In the genomic region with DNA sequence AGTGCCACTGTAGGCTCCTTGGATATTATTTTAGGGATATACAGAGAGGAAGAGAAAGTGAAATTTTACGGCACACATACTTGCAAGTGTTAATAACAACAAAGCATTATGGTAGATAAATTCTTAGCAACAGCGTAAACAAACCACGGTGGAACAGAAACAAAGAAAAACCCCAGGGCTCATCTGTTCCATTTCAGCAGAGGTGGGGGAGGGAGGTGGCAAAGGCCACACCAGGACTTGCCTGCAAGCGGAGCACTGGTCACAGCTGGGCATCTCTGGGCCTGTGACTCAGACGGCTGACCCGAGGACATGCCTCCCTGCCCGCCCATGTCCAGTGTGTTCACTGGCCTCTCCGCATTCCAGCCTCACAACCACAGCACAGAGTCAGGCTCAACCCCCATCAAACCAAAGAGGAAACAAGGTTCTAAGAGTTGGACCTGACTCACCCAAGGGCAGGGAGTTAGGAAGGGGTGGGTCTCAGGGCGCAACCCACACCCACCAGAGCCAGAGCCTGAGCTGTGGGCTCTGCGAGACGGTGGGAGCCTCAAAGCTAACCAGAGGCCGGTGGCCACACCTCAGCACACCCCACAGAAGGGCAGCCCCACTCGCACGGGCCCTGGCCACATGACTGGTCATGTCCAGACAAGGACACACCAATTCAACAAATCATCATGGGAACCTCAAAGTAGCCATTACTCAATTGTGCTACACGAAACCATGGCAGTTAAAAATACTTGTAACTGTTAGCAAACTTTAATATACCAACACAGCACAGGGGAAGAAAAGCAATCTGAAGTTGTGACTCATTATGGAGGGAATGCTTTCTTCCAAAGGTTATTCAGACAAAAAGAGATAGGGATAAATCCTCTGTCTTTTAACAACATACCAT, we compare ENCODE assay signal across 8 cellular contexts. TPM values are rescaled to one million over a fixed set of nuclear protein-coding genes. Genes with fewer than 3 reads are reported as not detected.
DNase-seq lines count a peak whose midpoint lies in the region; ATAC-seq and TF ChIP-seq lines count a peak whose summit lies in the region.

No MANE protein-coding gene starts in this region.

- peak overlapping the region; percentile 96 for H3K27ac ChIP-seq in left ventricle myocardium inferior (replicated peaks)

- H3K27me3 ChIP-seq in adipocyte (replicated peaks; ENCODE audit: control insufficient read depth, insufficient read depth, low read length) (no peaks in the 10 kb centered on the region), left ventricle myocardium inferior (ENCODE audit: low read depth) (no peaks in the 10 kb centered on the region)

- TF ChIP-seq CTCF in left ventricle myocardium inferior (IDR thresholded peaks at IDR 0.05; ENCODE audit: borderline replicate concordance): no peak

- DNase-seq in COLO668 (lab: John Stamatoyannopoulos, UW; ENCODE audit: unreplicated experiment) (peak; percentile 58), SW480 (ENCODE audit: low spot score) (peak; percentile 95), adipocyte (ENCODE audit: low read depth) (peak; percentile 93), left ventricle myocardium inferior (peak; percentile 87), renal cortical epithelial cell (ENCODE audit: low read depth) (peak; percentile 100), NCI-H2171 treated with DMSO at 0.1 percent for 48 hours (lab: John Stamatoyannopoulos, UW) (no peak)

- H3K4me1 ChIP-seq in adipocyte (ENCODE audit: control insufficient read depth, insufficient read depth, low read length): peaks cover 75% of the 10 kb centered on the region
- peaks cover 91% of the 10 kb centered on the region for H3K4me1 ChIP-seq in left ventricle myocardium inferior

- H3K4me3 ChIP-seq in adipocyte (ENCODE audit: low read length) (peak overlapping the region; percentile 73), left ventricle myocardium inferior (peak overlapping the region; percentile 51)

- H3K9ac ChIP-seq in adipocyte (ENCODE audit: low read length): peak overlapping the region; percentile 83

- intact Hi-C loops in left ventricle myocardium inferior (cut with micrococcal nuclease): loop anchor here (5.0 kb wide), 1 partner anchor 36 kb away; no protein-coding TSS in a partner anchor

- H3K36me3 ChIP-seq in adipocyte (ENCODE audit: control insufficient read depth, insufficient read depth, low read length, severe bottlenecking) (no peaks in the 10 kb centered on the region), left ventricle myocardium inferior (no peaks in the 10 kb centered on the region)

- peak; percentile 85 for ATAC-seq in GM19463 (IDR thresholded peaks at IDR 0.05; ENCODE audit: unreplicated experiment)
- ATAC-seq in HG03558 (IDR thresholded peaks at IDR 0.05; ENCODE audit: extremely low read depth, unreplicated experiment): peak; percentile 53

- H3K9me3 ChIP-seq in adipocyte (ENCODE audit: control insufficient read depth, low read length): no peaks in the 10 kb centered on the region
- no peaks in the 10 kb centered on the region for H3K9me3 ChIP-seq in left ventricle myocardium inferior (replicated peaks)

RNA-seq across cellular contexts. Expression of gene ESYT2, which starts 10.7 kb away (rescaled TPM):
- 41.1 TPM for total RNA-seq in left ventricle myocardium inferior
- total RNA-seq in renal cortical epithelial cell: 134 and 226 TPM in 2 replicates

RNA-seq across cellular contexts. Expression of gene DYNC2I1, which starts 37.8 kb away (rescaled TPM):
- total RNA-seq in left ventricle myocardium inferior: 31.1 TPM
- total RNA-seq in renal cortical epithelial cell: 4.2 and 17.5 TPM in 2 replicates
